Comparison of ENCODE assay signal across 1 cellular context in genomic region chr2:69450735-69451416, GRCh38.
TF ChIP-seq lines count a peak whose summit lies in the region.

No MANE protein-coding gene starts in this region.

TF ChIP-seq in WTC11, 78 proteins besides CTCF, POLR2A, EP300 and RAD21:
- TF ChIP-seq FOXP4 (CRISPR knock-in tag; IDR thresholded peaks at IDR 0.05) (no peak), SP1 (CRISPR knock-in tag; conservative IDR thresholded peaks at IDR 0.05) (0 out of 2 replicates have a peak, but pooled peaks have one; percentile 30)
TF ChIP-seq in WTC11: peak in this region for 1.
